Comparison of ENCODE assay signal across 18 cellular contexts in the genomic region with DNA sequence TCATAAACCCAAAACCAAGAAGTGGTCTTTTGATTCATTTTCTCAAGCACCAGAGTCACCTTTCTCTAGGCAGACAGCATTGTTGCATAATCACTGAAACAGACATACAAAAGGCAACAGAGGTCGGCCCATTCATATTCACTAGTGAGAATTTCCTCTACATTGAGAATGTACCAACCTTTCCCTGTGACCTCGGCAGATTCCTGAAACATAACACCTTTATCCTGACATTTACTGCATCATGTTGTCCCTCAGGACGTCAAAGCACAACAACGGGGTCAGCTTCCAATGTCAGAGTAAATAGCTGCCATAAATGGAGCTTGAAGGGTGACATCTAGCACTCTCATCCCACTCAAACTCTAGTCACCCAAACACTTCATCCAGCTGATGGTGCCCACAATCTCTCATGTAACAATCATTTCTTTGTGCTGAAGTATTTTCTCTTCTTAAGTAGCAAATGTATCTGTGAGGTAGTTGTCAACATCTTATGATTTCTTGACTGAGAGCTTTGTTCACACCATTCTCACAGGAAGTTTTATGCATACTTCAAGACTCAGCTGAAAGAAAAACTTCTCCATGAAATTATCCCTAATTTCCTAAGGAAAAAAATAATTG.
"Had no signal": no experiment of that assay in that cellular context is flagged by ENCODE, and none has a peak within 500 bp of the region (broad histone marks: within the 10 kb centered on the region; RNA-seq: fewer than 3 reads in every experiment).

No MANE protein-coding gene starts in this region.

- H3K4me3 ChIP-seq: left ventricle myocardium inferior, psoas muscle, sigmoid colon, suprapubic skin, upper lobe of left lung had no signal

- H3K4me1 Mint-ChIP-seq: activated CD4-positive, alpha-beta memory T cell treated with anti-CD3 and anti-CD28 coated beads, Interleukin-2, amount 10 ng/mL, durations not matched to agents 7 days and 5 days; brain had no signal

- H3K36me3 Mint-ChIP-seq: activated naive CD8-positive, alpha-beta T cell; brain; natural killer cell treated with Interleukin-12 subunit alpha and Interleukin-12 subunit beta and Interleukin-15 and Interleukin-18, amount 100 ng/mL, for 72 hours had no signal

- H3K36me3 ChIP-seq: left ventricle myocardium inferior, sigmoid colon, suprapubic skin, upper lobe of left lung had no signal

- H3K4me1 ChIP-seq: left ventricle myocardium inferior, psoas muscle, sigmoid colon, suprapubic skin, upper lobe of left lung had no signal

- H3K27ac ChIP-seq: left ventricle myocardium inferior, psoas muscle, sigmoid colon, suprapubic skin, upper lobe of left lung had no signal

- H3K27me3 ChIP-seq: sigmoid colon, suprapubic skin, upper lobe of left lung had no signal

- H3K27ac Mint-ChIP-seq: activated CD4-positive, alpha-beta memory T cell treated with anti-CD3 and anti-CD28 coated beads, Interleukin-2, amount 10 ng/mL, durations not matched to agents 7 days and 5 days; activated naive CD8-positive, alpha-beta T cell; brain; natural killer cell treated with Interleukin-12 subunit alpha and Interleukin-12 subunit beta and Interleukin-15 and Interleukin-18, amount 100 ng/mL, for 72 hours had no signal

- H3K4me3 Mint-ChIP-seq: activated CD4-positive, alpha-beta memory T cell treated with anti-CD3 and anti-CD28 coated beads, Interleukin-2, amount 10 ng/mL, durations not matched to agents 7 days and 5 days; activated naive CD8-positive, alpha-beta T cell; brain; natural killer cell treated with Interleukin-12 subunit alpha and Interleukin-12 subunit beta and Interleukin-15 and Interleukin-18, amount 100 ng/mL, for 72 hours had no signal

- DNase-seq: activated CD4-positive, alpha-beta memory T cell treated with anti-CD3 and anti-CD28 coated beads, Interleukin-2, amount 10 ng/mL, durations not matched to agents 7 days and 5 days; activated gamma-delta T cell; activated T-cell treated with anti-CD3 and anti-CD28 coated beads, Interleukin-2, amount 50 U/mL, for 48 hours; amygdala; cerebellar nuclear complex; dermis blood vessel endothelial cell; islet precursor cell; left ventricle myocardium inferior; mesenchymal stem cell; psoas muscle; sigmoid colon; stimulated activated CD4-positive, alpha-beta T cell treated with anti-CD3 and anti-CD28 coated beads, Interleukin-12 subunit alpha, Interleukin-12 subunit beta, amount 100 ng/mL, for 4 hours; stimulated activated naive CD8-positive, alpha-beta T cell treated with anti-CD3 and anti-CD28 coated beads, Interleukin-15, Interleukin-2, amounts not matched to agents 100 U/mL and 50 U/mL, for 24 hours; upper lobe of left lung had no signal

- H3K27me3 Mint-ChIP-seq: activated CD4-positive, alpha-beta memory T cell treated with anti-CD3 and anti-CD28 coated beads, Interleukin-2, amount 10 ng/mL, durations not matched to agents 7 days and 5 days; activated naive CD8-positive, alpha-beta T cell; brain; natural killer cell treated with Interleukin-12 subunit alpha and Interleukin-12 subunit beta and Interleukin-15 and Interleukin-18, amount 100 ng/mL, for 72 hours had no signal

- H3K9me3 Mint-ChIP-seq: activated CD4-positive, alpha-beta memory T cell treated with anti-CD3 and anti-CD28 coated beads, Interleukin-2, amount 10 ng/mL, durations not matched to agents 7 days and 5 days; brain had no signal

- H3K9me3 ChIP-seq: left ventricle myocardium inferior, psoas muscle, sigmoid colon, suprapubic skin, upper lobe of left lung had no signal
